13 cellular contexts compared by ENCODE assay signal in genomic region chr5:41871866-41872265, GRCh38. TPM values are rescaled to one million over a fixed set of nuclear protein-coding genes. Genes with fewer than 3 reads are reported as not detected.
DNase-seq lines count a peak whose midpoint lies in the region; ATAC-seq and TF ChIP-seq lines count a peak whose summit lies in the region.
"Had no signal": no experiment of that assay in that cellular context is flagged by ENCODE, and none has a peak within 500 bp of the region (broad histone marks: within the 10 kb centered on the region; RNA-seq: fewer than 3 reads in every experiment).

No MANE protein-coding gene starts in this region.

- no peak overlapping the region for H4K8ac ChIP-seq in mesenchymal stem cell (ENCODE audit: low read length)

- no peaks in the 10 kb centered on the region for H3K36me3 ChIP-seq in mesenchymal stem cell (ENCODE audit: control insufficient read depth in 1 of 2, insufficient read depth in 2 of 2, low read depth in 1 of 2, low read length in 2 of 2)

- H2AFZ ChIP-seq in mesenchymal stem cell (ENCODE audit: low read depth, low read length) = no peak overlapping the region

- no peak overlapping the region for H3K18ac ChIP-seq in mesenchymal stem cell (ENCODE audit: low read depth in 1 of 2, low read length in 2 of 2)

- no peak overlapping the region for H2BK5ac ChIP-seq in mesenchymal stem cell (ENCODE audit: low read depth, low read length, poor library complexity, severe bottlenecking)

- peak overlapping the region in 1 of 2 donors; percentile 97 for H3K27ac ChIP-seq in coronary artery
- H3K27ac ChIP-seq in mesenchymal stem cell (ENCODE audit: low read length, poor library complexity, severe bottlenecking) = no peak overlapping the region
- H3K27ac ChIP-seq: epithelial cell of prostate had no signal

- H2BK12ac ChIP-seq in mesenchymal stem cell (ENCODE audit: low read length in 2 of 2) = no peak overlapping the region

- TF ChIP-seq CTCF in AG09309 (IDR thresholded peaks at IDR 0.05; ENCODE audit: control insufficient read depth, insufficient read depth, low read depth, low read length, missing control alignments) = no peak
- TF ChIP-seq CTCF in coronary artery (IDR thresholded peaks at IDR 0.05) = no peak

- H2AK5ac ChIP-seq in mesenchymal stem cell (ENCODE audit: low read length, severe bottlenecking) = no peak overlapping the region

- DNase-seq in AG09309 (ENCODE audit: low read depth) (peak; percentile 41), LHCN-M2 (ENCODE audit: low read depth) (peak; percentile 64), coronary artery (ENCODE audit: low spot score) (peak; percentile 80), mesenchymal stem cell (no peak), NCI-H524 treated with DMSO at 0.1 percent for 48 hours (lab: John Stamatoyannopoulos, UW) (no peak), NCI-H2227 treated with DMSO at 0.1 percent for 48 hours (lab: John Stamatoyannopoulos, UW) (no peak)
- DNase-seq in activated T-cell treated with anti-CD3 and anti-CD28 coated beads, Interleukin-2, amount 50 U/mL, for 1 hour = no peak
- DNase-seq: activated naive CD8-positive, alpha-beta T cell treated with anti-CD3 and anti-CD28 coated beads, Interleukin-2, amount 10 ng/mL, durations not matched to agents 7 days and 5 days; mesendoderm; NCI-H2107; SIG-M5 had no signal

- peaks cover 9% of the 10 kb centered on the region for H3K4me1 ChIP-seq in mesenchymal stem cell (ENCODE audit: control insufficient read depth, insufficient read depth, low read depth, low read length)

- no peak overlapping the region for H3K23ac ChIP-seq in mesenchymal stem cell (ENCODE audit: low read length in 2 of 2)

- ATAC-seq in GM19023 (IDR thresholded peaks at IDR 0.05; ENCODE audit: unreplicated experiment) = no peak

- no peaks in the 10 kb centered on the region for H3K79me1 ChIP-seq in mesenchymal stem cell (replicated peaks; ENCODE audit: low read length, poor library complexity, severe bottlenecking)

- peak overlapping the region; percentile 60 for H3K9ac ChIP-seq in mesenchymal stem cell (ENCODE audit: low read length)

- no peak overlapping the region for H4K91ac ChIP-seq in mesenchymal stem cell (ENCODE audit: low read length)

- no peak overlapping the region for H3K14ac ChIP-seq in mesenchymal stem cell (ENCODE audit: low read length in 2 of 2)

- no peak overlapping the region for H3K4ac ChIP-seq in mesenchymal stem cell (ENCODE audit: low read depth in 1 of 2, low read length in 2 of 2)

- no peaks in the 10 kb centered on the region for H3K27me3 ChIP-seq in mesenchymal stem cell (ENCODE audit: control insufficient read depth in 1 of 2, insufficient read depth in 1 of 2, low read length in 2 of 2)

- H2BK15ac ChIP-seq in mesenchymal stem cell (ENCODE audit: low read depth, poor library complexity, severe bottlenecking) = no peak overlapping the region

- no peak overlapping the region for H3K4me2 ChIP-seq in mesenchymal stem cell (ENCODE audit: low read length, poor library complexity, severe bottlenecking)

- no peaks in the 10 kb centered on the region for H3K9me3 ChIP-seq in mesenchymal stem cell (ENCODE audit: control insufficient read depth, low read length)

- H3K4me3 ChIP-seq in AG09309 (ENCODE audit: control insufficient read depth, low read depth, low read length) (no peak overlapping the region), coronary artery (no peak overlapping the region), mesenchymal stem cell (ENCODE audit: insufficient read depth in 1 of 2, low read depth in 1 of 2, low read length in 2 of 2) (no peak overlapping the region)

- H2BK120ac ChIP-seq in mesenchymal stem cell (ENCODE audit: low read depth, low read length) = no peak overlapping the region

- 100% methylated on average over 2 of the region's 2 CpGs for WGBS in mesenchymal stem cell

RNA-seq across cellular contexts. Expression of gene OXCT1, which starts 1.6 kb away (rescaled TPM):
- 38.7 and 39.9 TPM in 2 replicates for total RNA-seq in LHCN-M2 (2014; rRNA removed)
- polyA plus RNA-seq in LHCN-M2 (2012) = 26.3 TPM
- polyA plus RNA-seq in mesenchymal stem cell (2013, experiment 1 of 2) = 11.0 TPM
- 10.8 TPM for polyA plus RNA-seq in mesenchymal stem cell (2013, experiment 2 of 2)

RNA-seq across cellular contexts. Expression of gene RIMOC1, which starts 32.3 kb away (rescaled TPM):
- total RNA-seq in LHCN-M2 (2014; rRNA removed) = 15.2 and 21.8 TPM in 2 replicates
- 8.3 TPM for polyA plus RNA-seq in LHCN-M2 (2012)
- 27.0 TPM for polyA plus RNA-seq in mesenchymal stem cell (2013, experiment 1 of 2)
- 27.7 TPM for polyA plus RNA-seq in mesenchymal stem cell (2013, experiment 2 of 2)

RNA-seq across cellular contexts. Expression of gene FBXO4, which starts 53.2 kb away (rescaled TPM):
- total RNA-seq in LHCN-M2 (2014; rRNA removed) = 13.2 and 23.1 TPM in 2 replicates
- 7.4 TPM for polyA plus RNA-seq in LHCN-M2 (2012)
- 6.7 TPM for polyA plus RNA-seq in mesenchymal stem cell (2013, experiment 1 of 2)
- polyA plus RNA-seq in mesenchymal stem cell (2013, experiment 2 of 2) = 7.2 TPM

Comparison
In these comparisons a context has a peak if more than half of its experiments do, and no peak if none do; other contexts are left out.
1. DNase-seq: peak in AG09309 (single experiment), LHCN-M2 (single experiment) and coronary artery (single experiment); none in mesenchymal stem cell (single experiment), NCI-H524 treated with DMSO at 0.1 percent for 48 hours (single experiment), activated T-cell treated with anti-CD3 and anti-CD28 coated beads, Interleukin-2, amount 50 U/mL, for 1 hour (single experiment) and NCI-H2227 treated with DMSO at 0.1 percent for 48 hours (single experiment).